In genomic region chr4:144022760-144023405, GRCh38 we compare ENCODE assay signal across 11 cellular contexts. TPM values are rescaled to one million over a fixed set of nuclear protein-coding genes. Genes with fewer than 3 reads are reported as not detected.
"Had no signal": no experiment of that assay in that cellular context is flagged by ENCODE, and none has a peak within 500 bp of the region (broad histone marks: within the 10 kb centered on the region; RNA-seq: fewer than 3 reads in every experiment).

No MANE protein-coding gene starts in this region.

RNA-seq across cellular contexts. Expression of gene GYPB, which starts 3.7 kb away (rescaled TPM):
- total RNA-seq: subcutaneous adipose tissue, suprapubic skin, temporal lobe, testis, thyroid gland, tibial nerve, transverse colon, upper lobe of left lung, upper lobe of right lung, ureter, vagina had no signal
